16 cellular contexts compared by ENCODE assay signal in genomic region chr7:157719008-157719682, GRCh38.
DNase-seq lines count a peak whose midpoint lies in the region; ATAC-seq and TF ChIP-seq lines count a peak whose summit lies in the region.
"Had no signal": no experiment of that assay in that cellular context is flagged by ENCODE, and none has a peak within 500 bp of the region (broad histone marks: within the 10 kb centered on the region; RNA-seq: fewer than 3 reads in every experiment).

No MANE protein-coding gene starts in this region.

- H3K4me3 ChIP-seq in H7 (ENCODE audit: insufficient read depth, low read depth, low read length) = no peak overlapping the region
- no peak overlapping the region for H3K4me3 ChIP-seq in neuronal stem cell (ENCODE audit: low read length in 2 of 2)
- H3K4me3 ChIP-seq: BLaER1 treated with 17β-estradiol and CSF1 and Interleukin-3, amounts not matched to agents 10 nM and 100 nM had no signal

- H3K27me3 Mint-ChIP-seq in chondrocyte (ENCODE audit: low read depth) = peaks cover 17% of the 10 kb centered on the region
- no peaks in the 10 kb centered on the region for H3K27me3 Mint-ChIP-seq in stimulated activated memory B cell treated with anti-CD40 and anti-IgM and Interleukin-4, amounts not matched to agents 10 μg/mL and 1 μg/mL and 100 μg/mL, for 72 hours
- H3K27me3 Mint-ChIP-seq: B cell had no signal

- H3K4me1 ChIP-seq in neuronal stem cell (ENCODE audit: control insufficient read depth in 2 of 2, insufficient read depth in 1 of 2, low read depth in 1 of 2, low read length in 2 of 2) = peaks cover 0 to 4% of the 10 kb centered on the region in 2 donors
- H3K4me1 ChIP-seq: BLaER1 treated with 17β-estradiol and CSF1 and Interleukin-3, amounts not matched to agents 10 nM and 100 nM had no signal

- H2AK5ac ChIP-seq in neuronal stem cell (ENCODE audit: low read depth, low read length) = peak overlapping the region; percentile 53

- H3K4ac ChIP-seq in neuronal stem cell (ENCODE audit: low read length) = no peak overlapping the region

- H3K79me1 ChIP-seq in neuronal stem cell (ENCODE audit: low read depth, low read length) = peaks cover 1% of the 10 kb centered on the region

- H2BK5ac ChIP-seq in neuronal stem cell (ENCODE audit: low read length) = no peak overlapping the region

- H3K4me1 Mint-ChIP-seq in chondrocyte (ENCODE audit: low read depth) = no peaks in the 10 kb centered on the region
- no peaks in the 10 kb centered on the region for H3K4me1 Mint-ChIP-seq in stimulated activated memory B cell treated with anti-CD40 and anti-IgM and Interleukin-4, amounts not matched to agents 10 μg/mL and 1 μg/mL and 100 μg/mL, for 72 hours
- H3K4me1 Mint-ChIP-seq: B cell, IgD-negative memory B cell had no signal

- no peak overlapping the region for H2AFZ ChIP-seq in neuronal stem cell (ENCODE audit: low read length)

- H3K36me3 ChIP-seq in H7 (replicated peaks; ENCODE audit: control insufficient read depth, insufficient read depth, low read length) = no peaks in the 10 kb centered on the region
- no peaks in the 10 kb centered on the region for H3K36me3 ChIP-seq in neuronal stem cell (replicated peaks in 1 of 2; ENCODE audit: control insufficient read depth in 2 of 2, insufficient read depth in 2 of 2, low read length in 2 of 2)
- H3K36me3 ChIP-seq: BLaER1 treated with 17β-estradiol and CSF1 and Interleukin-3, amounts not matched to agents 10 nM and 100 nM had no signal

- H4K91ac ChIP-seq in neuronal stem cell (ENCODE audit: low read depth, low read length, poor library complexity) = no peak overlapping the region

- H3K14ac ChIP-seq in neuronal stem cell (ENCODE audit: low read length) = no peak overlapping the region

- H3K4me2 ChIP-seq in neuronal stem cell (ENCODE audit: insufficient read depth, low read length, poor library complexity, severe bottlenecking) = no peak overlapping the region
- H3K4me2 ChIP-seq: BLaER1 treated with 17β-estradiol and CSF1 and Interleukin-3, amounts not matched to agents 10 nM and 100 nM had no signal

- H3K27ac Mint-ChIP-seq in chondrocyte (ENCODE audit: unreplicated experiment) = no peak overlapping the region
- no peak overlapping the region for H3K27ac Mint-ChIP-seq in stimulated activated memory B cell treated with anti-CD40 and anti-IgM and Interleukin-4, amounts not matched to agents 10 μg/mL and 1 μg/mL and 100 μg/mL, for 72 hours
- H3K27ac Mint-ChIP-seq: B cell; CD8-positive, alpha-beta T cell; H9; IgD-negative memory B cell had no signal

- peak overlapping the region; percentile 87 for H3K18ac ChIP-seq in neuronal stem cell (ENCODE audit: low read length)

- H3K23ac ChIP-seq in neuronal stem cell (ENCODE audit: low read depth, low read length, poor library complexity) = no peak overlapping the region

- H3K4me3 Mint-ChIP-seq in chondrocyte (ENCODE audit: unreplicated experiment) = no peak overlapping the region
- H3K4me3 Mint-ChIP-seq in stimulated activated memory B cell treated with anti-CD40 and anti-IgM and Interleukin-4, amounts not matched to agents 10 μg/mL and 1 μg/mL and 100 μg/mL, for 72 hours = no peak overlapping the region
- H3K4me3 Mint-ChIP-seq: B cell; CD8-positive, alpha-beta T cell; H9 had no signal

- H3K27ac ChIP-seq in neuronal stem cell (replicated peaks; ENCODE audit: low read length) = no peak overlapping the region
- H3K27ac ChIP-seq: BLaER1 treated with 17β-estradiol and CSF1 and Interleukin-3, amounts not matched to agents 10 nM and 100 nM had no signal

- H3K27me3 ChIP-seq in H7 (ENCODE audit: control insufficient read depth, insufficient read depth, low read length) (no peaks in the 10 kb centered on the region), neuronal stem cell (ENCODE audit: control insufficient read depth in 3 of 3, insufficient read depth in 3 of 3, low read depth in 1 of 3, low read length in 3 of 3) (peaks cover 0 to 3% (median 0%) of the 10 kb centered on the region in 3 experiments)
- H3K27me3 ChIP-seq: BLaER1 treated with 17β-estradiol and CSF1 and Interleukin-3, amounts not matched to agents 10 nM and 100 nM had no signal

- no peak for ATAC-seq in stimulated activated memory B cell treated with anti-CD40 and anti-IgM and Interleukin-4, amounts not matched to agents 10 μg/mL and 1 μg/mL and 100 μg/mL, for 72 hours
- no peak for ATAC-seq in HG02885 (IDR thresholded peaks at IDR 0.05; ENCODE audit: poor library complexity, unreplicated experiment)
- ATAC-seq in GM19035 (IDR thresholded peaks at IDR 0.05; ENCODE audit: unreplicated experiment) = no peak
- ATAC-seq: CD8-positive, alpha-beta T cell; HepG2 had no signal

- no peaks in the 10 kb centered on the region for H3K9me3 Mint-ChIP-seq in chondrocyte (ENCODE audit: low read depth)
- no peaks in the 10 kb centered on the region for H3K9me3 Mint-ChIP-seq in stimulated activated memory B cell treated with anti-CD40 and anti-IgM and Interleukin-4, amounts not matched to agents 10 μg/mL and 1 μg/mL and 100 μg/mL, for 72 hours
- H3K9me3 Mint-ChIP-seq: CD8-positive, alpha-beta T cell had no signal

- peak overlapping the region; percentile 74 for H3K9ac ChIP-seq in neuronal stem cell (ENCODE audit: low read depth, low read length, poor library complexity)
- H3K9ac ChIP-seq: BLaER1 treated with 17β-estradiol and CSF1 and Interleukin-3, amounts not matched to agents 10 nM and 100 nM had no signal

- no CpG with 5 or more reads among the region's 21 CpGs for WGBS in neuronal stem cell (ENCODE audit: extremely low coverage in 2 of 2, insufficient read length in 2 of 2, insufficient replicate concordance in 1 of 2), 2 donors

- peak overlapping the region; percentile 82 for H2BK12ac ChIP-seq in neuronal stem cell (ENCODE audit: low read length)

- H3K9me3 ChIP-seq in neuronal stem cell (replicated peaks in 1 of 2; ENCODE audit: control insufficient read depth in 2 of 2, insufficient read depth in 1 of 2, low read depth in 1 of 2, low read length in 2 of 2) = no peaks in the 10 kb centered on the region

- no peak for TF ChIP-seq CTCF in chondrocyte (IDR thresholded peaks at IDR 0.05)

- no peak overlapping the region for H2BK120ac ChIP-seq in neuronal stem cell (ENCODE audit: low read depth, low read length)

- H3K36me3 Mint-ChIP-seq in chondrocyte (ENCODE audit: low read depth) = no peaks in the 10 kb centered on the region
- H3K36me3 Mint-ChIP-seq in stimulated activated memory B cell treated with anti-CD40 and anti-IgM and Interleukin-4, amounts not matched to agents 10 μg/mL and 1 μg/mL and 100 μg/mL, for 72 hours = no peaks in the 10 kb centered on the region
- H3K36me3 Mint-ChIP-seq: CD8-positive, alpha-beta T cell; IgD-negative memory B cell had no signal

- H2BK15ac ChIP-seq in neuronal stem cell (ENCODE audit: low read length) = peak overlapping the region; percentile 95

- H4K8ac ChIP-seq in neuronal stem cell (ENCODE audit: low read depth, low read length) = no peak overlapping the region

- peak; percentile 50 for DNase-seq in activated effector memory CD4-positive, alpha-beta T cell treated with anti-CD3 and anti-CD28 coated beads, Interleukin-2, amount 50 U/mL, for 16 hours
- DNase-seq in activated effector memory CD4-positive, alpha-beta T cell treated with Interleukin-2 at 50 U/mL for 16 hours = no peak
- peak; percentile 47 for DNase-seq in H7
- peak; percentile 89 for DNase-seq in chondrocyte (ENCODE audit: low spot score)
- DNase-seq in neuronal stem cell (ENCODE audit: low spot score) = no peak
- DNase-seq: Calu3; CD8-positive, alpha-beta T cell; GOT3; H9 had no signal

Comparison
In these comparisons a context has a peak if more than half of its experiments do, and no peak if none do; other contexts are left out.
1. DNase-seq: peak in activated effector memory CD4-positive, alpha-beta T cell treated with anti-CD3 and anti-CD28 coated beads, Interleukin-2, amount 50 U/mL, for 16 hours (single experiment), H7 (single experiment) and chondrocyte (single experiment); none in activated effector memory CD4-positive, alpha-beta T cell treated with Interleukin-2 at 50 U/mL for 16 hours (single experiment) and neuronal stem cell (single experiment).